24 cellular contexts compared by ENCODE assay signal in genomic region chr12:81499809-81500208, GRCh38.
"Had no signal": no experiment of that assay in that cellular context is flagged by ENCODE, and none has a peak within 500 bp of the region (broad histone marks: within the 10 kb centered on the region; RNA-seq: fewer than 3 reads in every experiment).

No MANE protein-coding gene starts in this region.

- H3K9me3 Mint-ChIP-seq: activated CD4-positive, alpha-beta T cell treated with anti-CD3 and anti-CD28 coated beads, Interleukin-2, amount 10 ng/mL, durations not matched to agents 24 days and 14 days; activated CD8-positive, alpha-beta T cell treated with anti-CD3 and anti-CD28 coated beads for 36 hours; neural crest cell; T-helper 1 cell treated with Interleukin-12 subunit alpha and Interleukin-12 subunit beta and Interleukin-4 antibody, amounts not matched to agents 30 μg/mL and 1 μg/mL, for 36 hours had no signal

- H3K4me3 ChIP-seq: hepatocyte, transverse colon, vagina had no signal

- DNase-seq: activated CD4-positive, alpha-beta T cell treated with anti-CD3 and anti-CD28 coated beads, Interleukin-2, amount 10 ng/mL, durations not matched to agents 24 days and 14 days; activated CD4-positive, CD25-positive, alpha-beta regulatory T cell; activated CD8-positive, alpha-beta memory T cell treated with anti-CD3 and anti-CD28 coated beads, Interleukin-2, amount 10 ng/mL, durations not matched to agents 7 days and 5 days; activated CD8-positive, alpha-beta T cell treated with anti-CD3 and anti-CD28 coated beads for 36 hours; activated gamma-delta T cell; activated naive CD4-positive, alpha-beta T cell treated with anti-CD3 and anti-CD28 coated beads, Interleukin-2, amount 50 U/mL, for 16 hours; activated naive CD8-positive, alpha-beta T cell treated with anti-CD3 and anti-CD28 coated beads, Interleukin-2, amount 50 U/mL, for 24 hours; activated T-cell treated with anti-CD3 and anti-CD28 coated beads for 4 hours; effector CD4-positive, alpha-beta T cell; immature natural killer cell; mesendoderm; naive thymus-derived CD4-positive, alpha-beta T cell; occipital lobe; small intestine; stimulated activated CD4-positive, alpha-beta T cell treated with anti-CD3 and anti-CD28 coated beads, Interleukin-15, amount 100 ng/mL, for 24 hours; stimulated activated CD8-positive, alpha-beta memory T cell treated with anti-CD3 and anti-CD28 coated beads, Interleukin-4, amount 100 ng/mL, for 48 hours; stimulated activated naive B cell treated with anti-CD40 and anti-IgM and Interleukin-4, amounts not matched to agents 10 μg/mL and 1 μg/mL and 100 μg/mL, for 72 hours; T1000; transverse colon had no signal

- H2AFZ ChIP-seq: hepatocyte had no signal

- H3K27me3 ChIP-seq: hepatocyte, transverse colon, vagina had no signal

- H3K27ac ChIP-seq: hepatocyte, transverse colon, vagina had no signal

- H3K27me3 Mint-ChIP-seq: activated CD4-positive, alpha-beta T cell treated with anti-CD3 and anti-CD28 coated beads, Interleukin-2, amount 10 ng/mL, durations not matched to agents 24 days and 14 days; activated CD8-positive, alpha-beta memory T cell treated with anti-CD3 and anti-CD28 coated beads, Interleukin-2, amount 10 ng/mL, durations not matched to agents 7 days and 5 days; activated CD8-positive, alpha-beta T cell treated with anti-CD3 and anti-CD28 coated beads for 36 hours; activated naive CD8-positive, alpha-beta T cell treated with anti-CD3 and anti-CD28 coated beads, Interleukin-2, amount 50 U/mL, for 24 hours; naive thymus-derived CD4-positive, alpha-beta T cell; stimulated activated naive B cell treated with anti-CD40 and anti-IgM and Interleukin-4, amounts not matched to agents 10 μg/mL and 1 μg/mL and 100 μg/mL, for 72 hours had no signal

- H3K79me2 ChIP-seq: hepatocyte had no signal

- H3K9me3 ChIP-seq: transverse colon, vagina had no signal

- H3K36me3 Mint-ChIP-seq: activated CD8-positive, alpha-beta memory T cell treated with anti-CD3 and anti-CD28 coated beads, Interleukin-2, amount 10 ng/mL, durations not matched to agents 7 days and 5 days; immature natural killer cell; naive thymus-derived CD4-positive, alpha-beta T cell; stimulated activated naive B cell treated with anti-CD40 and anti-IgM and Interleukin-4, amounts not matched to agents 10 μg/mL and 1 μg/mL and 100 μg/mL, for 72 hours had no signal

- H3K36me3 ChIP-seq: transverse colon, vagina had no signal

- ATAC-seq: activated CD8-positive, alpha-beta memory T cell treated with anti-CD3 and anti-CD28 coated beads, Interleukin-2, amount 10 ng/mL, durations not matched to agents 7 days and 5 days; activated CD8-positive, alpha-beta T cell treated with anti-CD3 and anti-CD28 coated beads for 36 hours; activated naive CD8-positive, alpha-beta T cell treated with anti-CD3 and anti-CD28 coated beads, Interleukin-2, amount 50 U/mL, for 24 hours; naive thymus-derived CD4-positive, alpha-beta T cell; sciatic nerve; stimulated activated naive B cell treated with anti-CD40 and anti-IgM and Interleukin-4, amounts not matched to agents 10 μg/mL and 1 μg/mL and 100 μg/mL, for 72 hours had no signal

- H3K4me2 ChIP-seq: hepatocyte had no signal

- H3K4me3 Mint-ChIP-seq: activated CD4-positive, alpha-beta T cell treated with anti-CD3 and anti-CD28 coated beads, Interleukin-2, amount 10 ng/mL, durations not matched to agents 24 days and 14 days; activated CD8-positive, alpha-beta memory T cell treated with anti-CD3 and anti-CD28 coated beads, Interleukin-2, amount 10 ng/mL, durations not matched to agents 7 days and 5 days; activated CD8-positive, alpha-beta T cell treated with anti-CD3 and anti-CD28 coated beads for 36 hours; activated naive CD8-positive, alpha-beta T cell treated with anti-CD3 and anti-CD28 coated beads, Interleukin-2, amount 50 U/mL, for 24 hours; immature natural killer cell; naive thymus-derived CD4-positive, alpha-beta T cell; neural crest cell; stimulated activated naive B cell treated with anti-CD40 and anti-IgM and Interleukin-4, amounts not matched to agents 10 μg/mL and 1 μg/mL and 100 μg/mL, for 72 hours; T-helper 1 cell treated with Interleukin-12 subunit alpha and Interleukin-12 subunit beta and Interleukin-4 antibody, amounts not matched to agents 30 μg/mL and 1 μg/mL, for 36 hours had no signal

- H3K4me1 ChIP-seq: transverse colon, vagina had no signal

- H3K4me1 Mint-ChIP-seq: activated CD4-positive, alpha-beta T cell treated with anti-CD3 and anti-CD28 coated beads, Interleukin-2, amount 10 ng/mL, durations not matched to agents 24 days and 14 days; activated CD8-positive, alpha-beta memory T cell treated with anti-CD3 and anti-CD28 coated beads, Interleukin-2, amount 10 ng/mL, durations not matched to agents 7 days and 5 days; activated naive CD8-positive, alpha-beta T cell treated with anti-CD3 and anti-CD28 coated beads, Interleukin-2, amount 50 U/mL, for 24 hours; immature natural killer cell; naive thymus-derived CD4-positive, alpha-beta T cell; neural crest cell; stimulated activated naive B cell treated with anti-CD40 and anti-IgM and Interleukin-4, amounts not matched to agents 10 μg/mL and 1 μg/mL and 100 μg/mL, for 72 hours had no signal

- H3K27ac Mint-ChIP-seq: activated CD4-positive, alpha-beta T cell treated with anti-CD3 and anti-CD28 coated beads, Interleukin-2, amount 10 ng/mL, durations not matched to agents 24 days and 14 days; activated CD8-positive, alpha-beta memory T cell treated with anti-CD3 and anti-CD28 coated beads, Interleukin-2, amount 10 ng/mL, durations not matched to agents 7 days and 5 days; activated CD8-positive, alpha-beta T cell treated with anti-CD3 and anti-CD28 coated beads for 36 hours; activated naive CD8-positive, alpha-beta T cell treated with anti-CD3 and anti-CD28 coated beads, Interleukin-2, amount 50 U/mL, for 24 hours; immature natural killer cell; naive thymus-derived CD4-positive, alpha-beta T cell; stimulated activated naive B cell treated with anti-CD40 and anti-IgM and Interleukin-4, amounts not matched to agents 10 μg/mL and 1 μg/mL and 100 μg/mL, for 72 hours; T-helper 1 cell treated with Interleukin-12 subunit alpha and Interleukin-12 subunit beta and Interleukin-4 antibody, amounts not matched to agents 30 μg/mL and 1 μg/mL, for 36 hours had no signal
